In genomic region chr14:79961197-79961596, GRCh38 we compare ENCODE assay signal across 25 cellular contexts.
"Had no signal": no experiment of that assay in that cellular context is flagged by ENCODE, and none has a peak within 500 bp of the region (broad histone marks: within the 10 kb centered on the region; RNA-seq: fewer than 3 reads in every experiment).

No MANE protein-coding gene starts in this region.

- H3K36me3 ChIP-seq: esophagus muscularis mucosa, heart right ventricle, neutrophil, pancreas, sigmoid colon, stomach, thyroid gland had no signal

- H3K4me3 ChIP-seq: coronary artery, esophagus muscularis mucosa, heart right ventricle, lung, pancreas, sigmoid colon, stomach, thyroid gland had no signal

- ATAC-seq: heart right ventricle; left lobe of liver; natural killer cell treated with Interleukin-12 subunit alpha and Interleukin-12 subunit beta and Interleukin-15 and Interleukin-18, amount 100 ng/mL, for 72 hours; pancreas; stimulated activated effector memory CD8-positive, alpha-beta T cell treated with anti-CD3 and anti-CD28 coated beads, Interleukin-12 subunit alpha, Interleukin-12 subunit beta, amount 100 ng/mL, for 72 hours had no signal

- H3K27ac ChIP-seq: esophagus muscularis mucosa, heart right ventricle, neutrophil, pancreas, sigmoid colon, stomach, thyroid gland had no signal

- H3K4me1 ChIP-seq: esophagus muscularis mucosa, heart right ventricle, pancreas, sigmoid colon, stomach, thyroid gland had no signal

- H3K27me3 ChIP-seq: esophagus muscularis mucosa, heart right ventricle, neutrophil, pancreas, sigmoid colon, stomach, thyroid gland had no signal

- DNase-seq: dermis blood vessel endothelial cell; effector memory CD4-positive, alpha-beta T cell; foreskin melanocyte; glutamatergic neuron; heart right ventricle; hypothalamus; immature natural killer cell; islet precursor cell; kidney glomerular epithelial cell; naive B cell; pancreas; sigmoid colon; stimulated activated CD4-positive, alpha-beta T cell treated with anti-CD3 and anti-CD28 coated beads, Interleukin-2, amount 100 ng/mL, for 24 hours; stimulated activated CD4-positive, alpha-beta T cell treated with anti-CD3 and anti-CD28 coated beads, Interleukin-4, amount 100 ng/mL, for 24 hours; stimulated activated naive CD4-positive, alpha-beta T cell treated with Interleukin-2 at 50 U/mL for 16 hours; stomach; thyroid gland; trophoblast cell had no signal

- H3K9me3 ChIP-seq: neutrophil, pancreas, thyroid gland had no signal
